ENCODE assay signal across 10 cellular contexts in genomic region chr13:61485128-61485765, GRCh38.
"Had no signal": no experiment of that assay in that cellular context is flagged by ENCODE, and none has a peak within 500 bp of the region (broad histone marks: within the 10 kb centered on the region; RNA-seq: fewer than 3 reads in every experiment).

No MANE protein-coding gene starts in this region.

- H3K9me3 ChIP-seq: HAP-1 had no signal

- H3K27ac ChIP-seq: GM23248 had no signal

- H3K4me2 ChIP-seq: GM23338 had no signal

- H3K4me1 ChIP-seq: HAP-1 had no signal

- H3K9ac ChIP-seq: GM23248 had no signal

- H2AFZ ChIP-seq: GM23248, GM23338 had no signal

- H3K4me3 Mint-ChIP-seq: GM23338, H9, HFFc6 had no signal

- H3K27ac Mint-ChIP-seq: GM23338, HFFc6 had no signal

- H3K9me3 Mint-ChIP-seq: GM23338, H9 had no signal

- H3K36me3 ChIP-seq: HAP-1 had no signal

- H3K4me3 ChIP-seq: GM23248, GM23338, HAP-1 had no signal

- H3K4me1 Mint-ChIP-seq: GM23338, H9 had no signal

- DNase-seq: GM23248, H7, H9, HCEC 1CT, HFFc6 had no signal

- FAIRE-seq: H1, H54 had no signal

- ATAC-seq: GM23338, HCT116 had no signal
